In genomic region chr2:241482126-241482525, GRCh38 we compare ENCODE assay signal across 6 cellular contexts.
"Had no signal": no experiment of that assay in that cellular context is flagged by ENCODE, and none has a peak within 500 bp of the region (broad histone marks: within the 10 kb centered on the region; RNA-seq: fewer than 3 reads in every experiment).

No MANE protein-coding gene starts in this region.

- H3K4me1 ChIP-seq: HAP-1 had no signal

- H3K4me3 ChIP-seq: HAP-1 had no signal

- H3K4me1 Mint-ChIP-seq: IgD-negative memory B cell had no signal

- H3K36me3 ChIP-seq: HAP-1 had no signal

- H3K27me3 Mint-ChIP-seq: IgD-negative memory B cell had no signal

- DNase-seq: GOT3, HFFc6 had no signal

- ATAC-seq: HepG2 had no signal

- H3K27ac ChIP-seq: HL-60 had no signal

- H3K27ac Mint-ChIP-seq: HFFc6, IgD-negative memory B cell had no signal

- H3K4me3 Mint-ChIP-seq: HFFc6, IgD-negative memory B cell had no signal

- H3K9me3 Mint-ChIP-seq: HFFc6, IgD-negative memory B cell had no signal

- H3K9me3 ChIP-seq: HAP-1 had no signal
